ENCODE assay signal across 14 cellular contexts in the genomic region with DNA sequence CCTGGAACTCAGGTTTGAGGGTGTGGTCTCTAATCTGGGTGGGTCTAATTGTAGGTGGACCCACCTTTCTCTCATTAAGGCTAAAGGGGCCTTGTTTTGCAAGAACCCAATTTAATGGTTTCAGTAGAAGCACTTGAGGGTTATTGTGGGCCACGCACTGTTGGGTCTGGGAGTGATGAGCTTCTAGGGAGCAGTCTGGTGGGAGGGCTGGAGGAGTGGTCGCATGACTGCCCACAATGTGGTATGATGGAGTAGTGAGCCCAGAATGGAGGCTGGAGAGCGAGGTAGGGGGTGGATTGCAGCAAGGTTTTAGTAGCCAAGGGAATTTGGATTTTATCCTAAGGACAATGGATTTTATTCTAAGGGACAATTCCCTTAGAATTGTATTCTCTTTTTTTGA. TPM values are rescaled to one million over a fixed set of nuclear protein-coding genes. Genes with fewer than 3 reads are reported as not detected.
DNase-seq lines count a peak whose midpoint lies in the region; ATAC-seq, FAIRE-seq and TF ChIP-seq lines count a peak whose summit lies in the region.
"Had no signal": no experiment of that assay in that cellular context is flagged by ENCODE, and none has a peak within 500 bp of the region (broad histone marks: within the 10 kb centered on the region; RNA-seq: fewer than 3 reads in every experiment).

No MANE protein-coding gene starts in this region.

- peak overlapping the region; percentile 97 for H3K4me3 Mint-ChIP-seq in CD4-positive, alpha-beta T cell
- H3K4me3 Mint-ChIP-seq in HFFc6, result peak overlapping the region; percentile 98
- peak overlapping the region; percentile 96 for H3K4me3 Mint-ChIP-seq in activated naive CD8-positive, alpha-beta T cell treated with anti-CD3 and anti-CD28 coated beads, Interleukin-2, amount 50 U/mL, for 24 hours
- H3K4me3 Mint-ChIP-seq in naive thymus-derived CD8-positive, alpha-beta T cell, result peak overlapping the region; percentile 95 to 100 (median 98)

- H3K36me3 ChIP-seq in H7 (replicated peaks; ENCODE audit: control insufficient read depth, insufficient read depth, low read length), result peaks cover 10% of the 10 kb centered on the region

- ATAC-seq in CD4-positive, alpha-beta T cell (ENCODE audit: poor library complexity), result no peak
- ATAC-seq in activated naive CD8-positive, alpha-beta T cell treated with anti-CD3 and anti-CD28 coated beads, Interleukin-2, amount 50 U/mL, for 24 hours, result no peak
- ATAC-seq in naive thymus-derived CD8-positive, alpha-beta T cell, result no peak
- ATAC-seq: HCT116 had no signal

- no peak overlapping the region for H3K4me3 ChIP-seq in H7 (ENCODE audit: insufficient read depth, low read depth, low read length)
- H3K4me3 ChIP-seq: vagina had no signal

- intact Hi-C loops in CD4-positive, alpha-beta T cell (cut with DNase I, micrococcal nuclease), result no loop called here

- no peaks in the 10 kb centered on the region for H3K9me3 ChIP-seq in CD4-positive, alpha-beta T cell (ENCODE audit: control insufficient read depth, low read length)
- H3K9me3 ChIP-seq: vagina had no signal

- no peak for TF ChIP-seq CTCF in CD4-positive, alpha-beta T cell (IDR thresholded peaks at IDR 0.05)
- TF ChIP-seq CTCF in HFFc6 (IDR thresholded peaks at IDR 0.05), result no peak

- no peaks in the 10 kb centered on the region for H3K27me3 Mint-ChIP-seq in CD4-positive, alpha-beta T cell
- H3K27me3 Mint-ChIP-seq in HFFc6 (ENCODE audit: insufficient read depth), result peaks cover 5% of the 10 kb centered on the region
- no peaks in the 10 kb centered on the region for H3K27me3 Mint-ChIP-seq in activated naive CD8-positive, alpha-beta T cell treated with anti-CD3 and anti-CD28 coated beads, Interleukin-2, amount 50 U/mL, for 24 hours
- H3K27me3 Mint-ChIP-seq in naive thymus-derived CD8-positive, alpha-beta T cell, result no peaks in the 10 kb centered on the region

- DNase-seq in CD4-positive, alpha-beta T cell, result no peak
- DNase-seq in HFFc6, result no peak
- DNase-seq in activated naive CD8-positive, alpha-beta T cell treated with anti-CD3 and anti-CD28 coated beads, Interleukin-2, amount 50 U/mL, for 24 hours, result no peak
- no peak for DNase-seq in naive thymus-derived CD8-positive, alpha-beta T cell
- DNase-seq in putamen (ENCODE audit: low spot score), result no peak
- no peak for DNase-seq in H7
- DNase-seq in RCC 7860 (ENCODE audit: low spot score), result no peak
- no peak for DNase-seq in ureter (ENCODE audit: low spot score)
- DNase-seq: activated CD8-positive, alpha-beta memory T cell treated with anti-CD3 and anti-CD28 coated beads for 24 hours; hippocampal formation; NCI-H2029 treated with DMSO at 0.1 percent for 48 hours had no signal

- H3K27ac Mint-ChIP-seq in CD4-positive, alpha-beta T cell, result peak overlapping the region; percentile 90
- H3K27ac Mint-ChIP-seq in HFFc6, result no peak overlapping the region
- peak overlapping the region; percentile 94 for H3K27ac Mint-ChIP-seq in activated naive CD8-positive, alpha-beta T cell treated with anti-CD3 and anti-CD28 coated beads, Interleukin-2, amount 50 U/mL, for 24 hours
- peak overlapping the region in 9 of 10 donors; percentile 85 to 97 (median 91) for H3K27ac Mint-ChIP-seq in naive thymus-derived CD8-positive, alpha-beta T cell

- peak overlapping the region; percentile 44 for H3K27ac ChIP-seq in CD4-positive, alpha-beta T cell (ENCODE audit: low read depth, low read length)
- H3K27ac ChIP-seq: vagina had no signal

- H3K27me3 ChIP-seq in CD4-positive, alpha-beta T cell (ENCODE audit: control insufficient read depth, insufficient read depth, low read length), result no peaks in the 10 kb centered on the region
- no peaks in the 10 kb centered on the region for H3K27me3 ChIP-seq in H7 (ENCODE audit: control insufficient read depth, insufficient read depth, low read length)
- H3K27me3 ChIP-seq: vagina had no signal

- no peak for FAIRE-seq in RCC 7860 (lab: Jason Lieb, UNC)
- FAIRE-seq: colon had no signal

- POLR2A ChIA-PET in CD4-positive, alpha-beta T cell (lab: Charles Lee), result interaction anchor here (0.9 to 5.4 kb wide), 3 partner anchors 11 to 460 kb away, joined by 3 to 85 read pairs (median 5); a partner anchor contains a TSS
- POLR2A ChIA-PET in naive thymus-derived CD8-positive, alpha-beta T cell (lab: Charles Lee), result interaction anchor here (0.6 to 5.6 kb wide), 4 partner anchors 9 to 136 kb away, joined by 4 to 42 read pairs (median 4); a partner anchor contains a TSS

- peaks cover 76% of the 10 kb centered on the region for H3K36me3 Mint-ChIP-seq in CD4-positive, alpha-beta T cell (ENCODE audit: low read depth)
- peaks cover 46% of the 10 kb centered on the region for H3K36me3 Mint-ChIP-seq in HFFc6 (ENCODE audit: low read depth)
- peaks cover 72% of the 10 kb centered on the region for H3K36me3 Mint-ChIP-seq in activated naive CD8-positive, alpha-beta T cell treated with anti-CD3 and anti-CD28 coated beads, Interleukin-2, amount 50 U/mL, for 24 hours (ENCODE audit: low read depth)
- H3K36me3 Mint-ChIP-seq in naive thymus-derived CD8-positive, alpha-beta T cell, result peaks cover 0 to 59% (median 24%) of the 10 kb centered on the region in 3 donors

- peaks cover 76% of the 10 kb centered on the region for H3K4me1 Mint-ChIP-seq in CD4-positive, alpha-beta T cell (ENCODE audit: low read depth)
- H3K4me1 Mint-ChIP-seq in HFFc6 (ENCODE audit: low read depth), result peaks cover 29% of the 10 kb centered on the region
- H3K4me1 Mint-ChIP-seq in activated naive CD8-positive, alpha-beta T cell treated with anti-CD3 and anti-CD28 coated beads, Interleukin-2, amount 50 U/mL, for 24 hours, result peaks cover 67% of the 10 kb centered on the region
- H3K4me1 Mint-ChIP-seq in naive thymus-derived CD8-positive, alpha-beta T cell, result peaks cover 45 to 78% (median 72%) of the 10 kb centered on the region in 4 donors

- peaks cover 3% of the 10 kb centered on the region for H3K9me3 Mint-ChIP-seq in CD4-positive, alpha-beta T cell
- peaks cover 15% of the 10 kb centered on the region for H3K9me3 Mint-ChIP-seq in HFFc6
- H3K9me3 Mint-ChIP-seq in activated naive CD8-positive, alpha-beta T cell treated with anti-CD3 and anti-CD28 coated beads, Interleukin-2, amount 50 U/mL, for 24 hours, result peaks cover 7% of the 10 kb centered on the region
- H3K9me3 Mint-ChIP-seq in naive thymus-derived CD8-positive, alpha-beta T cell, result peaks cover 0 to 9% (median 1%) of the 10 kb centered on the region in 9 donors

- CTCF ChIA-PET in CD4-positive, alpha-beta T cell (lab: Charles Lee), result interaction anchor here (7.5 kb wide), 1 partner anchor 13 kb away, joined by 35 read pairs; no protein-coding TSS in a partner anchor

RNA-seq across cellular contexts. Expression of a gene that starts 2.7 kb away (rescaled TPM):
- total RNA-seq in CD4-positive, alpha-beta T cell, result 10 to 100 TPM; 48.7 to 50.2 TPM
- 10 to 100 TPM; 29.6 to 33.4 (median 30.7) TPM for total RNA-seq in HFFc6 (2021; fragmentation: NEBNext Ultra II Directional; extraction: Animal tissue kit (Norgen Biotek cat#: 25700))
- total RNA-seq in naive thymus-derived CD8-positive, alpha-beta T cell, result 10 to 100 TPM; 68.1 to 71.1 TPM
- polyA plus RNA-seq in naive thymus-derived CD8-positive, alpha-beta T cell, result 10 to 100 TPM; 11.5 to 20.9 (median 14.5) TPM
- 5.3 and 9.8 TPM in 2 replicates for total RNA-seq in H7 (2014; rRNA removed; shearing (Covaris generic))
- 37.8 TPM for total RNA-seq in ureter

RNA-seq across cellular contexts. Expression of a gene that starts 41.7 kb away (rescaled TPM):
- total RNA-seq in CD4-positive, alpha-beta T cell, result 1 to 10 TPM; 1.1 to 3.2 TPM
- total RNA-seq in HFFc6 (2021; fragmentation: NEBNext Ultra II Directional; extraction: Animal tissue kit (Norgen Biotek cat#: 25700)), result under 1 TPM in 2 of 6 experiments, not detected in 4; 0.21 to 0.41 TPM
- total RNA-seq in naive thymus-derived CD8-positive, alpha-beta T cell, result 1 to 10 TPM; 1.3 to 1.4 TPM
- polyA plus RNA-seq in naive thymus-derived CD8-positive, alpha-beta T cell, result 1 to 10 TPM in 1 of 3 donors, under 1 TPM in 1, not detected in 1; 0.22 to 3.2 TPM
- not detected in 2 replicates for total RNA-seq in H7 (2014; rRNA removed; shearing (Covaris generic))
- total RNA-seq in ureter, result 0.81 TPM
- total RNA-seq: vagina had no signal
